2 cellular contexts compared by ENCODE assay signal in the genomic region with DNA sequence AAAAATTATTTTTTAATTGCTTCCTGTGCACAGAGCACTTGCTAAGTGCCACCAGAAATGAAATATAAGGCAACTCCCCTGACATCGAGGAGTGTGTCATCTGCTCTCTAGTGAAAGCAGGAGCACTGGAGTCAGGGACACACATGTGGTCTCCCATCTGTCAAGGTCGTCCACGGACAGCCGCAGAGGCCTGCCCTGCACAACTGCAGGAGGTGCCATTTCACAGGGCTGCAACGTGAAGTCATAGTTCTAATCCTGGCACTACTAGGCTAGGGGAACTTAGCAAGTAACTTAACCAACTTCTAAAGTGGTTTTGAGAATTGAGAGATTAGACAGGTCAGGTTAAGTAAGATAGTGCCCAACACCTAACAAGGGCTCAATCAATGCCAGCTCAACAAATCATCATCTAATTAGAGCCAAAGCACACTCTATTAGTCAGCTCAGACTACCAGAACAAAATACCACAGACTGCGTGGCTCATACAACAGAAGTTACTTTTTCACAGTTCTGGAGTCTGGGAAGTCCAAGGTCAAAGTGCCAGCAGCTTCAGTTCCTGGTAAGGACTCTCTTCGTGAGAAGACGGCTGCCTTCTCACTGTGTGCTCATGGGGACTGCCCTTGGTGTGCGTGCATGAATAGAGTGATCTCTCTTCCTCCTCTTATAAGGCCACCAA.
TF ChIP-seq lines count a peak whose summit lies in the region.

No MANE protein-coding gene starts in this region.

TF ChIP-seq in IMR-90, 13 proteins besides CTCF, POLR2A, EP300 and RAD21:
- TF ChIP-seq USF2 (IDR thresholded peaks at IDR 0.05; ENCODE audit: low read depth, low read length) (no peak), MXI1 (IDR thresholded peaks at IDR 0.05; ENCODE audit: borderline replicate concordance, low read depth, low read length) (no peak), CEBPB (IDR thresholded peaks at IDR 0.05; ENCODE audit: low read depth, low read length) (no peak), BHLHE40 (IDR thresholded peaks at IDR 0.05; ENCODE audit: low read depth, low read length) (no peak), ELK1 (IDR thresholded peaks at IDR 0.05; ENCODE audit: borderline replicate concordance, low read depth, low read length) (no peak), RFX5 (IDR thresholded peaks at IDR 0.05; ENCODE audit: low read depth, low read length) (no peak), FOS (IDR thresholded peaks at IDR 0.05; ENCODE audit: low read depth, low read length) (no peak), MAZ (IDR thresholded peaks at IDR 0.05; ENCODE audit: borderline replicate concordance, low read depth, low read length) (no peak), RCOR1 (IDR thresholded peaks at IDR 0.05; ENCODE audit: insufficient replicate concordance, low read length) (no peak), SMC3 (IDR thresholded peaks at IDR 0.05; ENCODE audit: low read depth, low read length) (no peak), CHD1 (IDR thresholded peaks at IDR 0.05; ENCODE audit: low read depth, low read length) (no peak), MAFK (IDR thresholded peaks at IDR 0.05; ENCODE audit: low read depth, low read length) (no peak), NFE2L2 (IDR thresholded peaks at IDR 0.05; ENCODE audit: low read depth, low read length) (no peak)

TF ChIP-seq in endothelial cell of umbilical vein, 7 proteins besides CTCF, POLR2A, EP300 and RAD21:
- no peak for TF ChIP-seq FOS (IDR thresholded peaks at IDR 0.05; ENCODE audit: borderline replicate concordance, insufficient read depth, low read length)
- no peak for TF ChIP-seq GATA2 (IDR thresholded peaks at IDR 0.05; ENCODE audit: insufficient read depth, insufficient read length, low read depth, low read length)
- TF ChIP-seq JUN (IDR thresholded peaks at IDR 0.05; ENCODE audit: borderline replicate concordance, insufficient read depth, insufficient read length, low read depth), result no peak
- TF ChIP-seq, protein P1, sequence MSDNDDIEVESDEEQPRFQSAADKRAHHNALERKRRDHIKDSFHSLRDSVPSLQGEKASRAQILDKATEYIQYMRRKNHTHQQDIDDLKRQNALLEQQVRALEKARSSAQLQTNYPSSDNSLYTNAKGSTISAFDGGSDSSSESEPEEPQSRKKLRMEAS (IDR thresholded peaks at IDR 0.05; ENCODE audit: insufficient read depth, insufficient read length), result no peak
- TF ChIP-seq EZH2 (IDR thresholded peaks at IDR 0.05; ENCODE audit: borderline replicate concordance, low read depth, low read length, severe bottlenecking), result no peak
- TF ChIP-seq POLR2AphosphoS5 (IDR thresholded peaks at IDR 0.05; ENCODE audit: insufficient read depth, low read depth, low read length), result no peak
- no peak for TF ChIP-seq MYC (IDR thresholded peaks at IDR 0.05; ENCODE audit: low read depth, low read length)
